ENCODE assay signal across 1 cellular context in genomic region chr16:49987381-49987780, GRCh38.
TF ChIP-seq lines count a peak whose summit lies in the region.

No MANE protein-coding gene starts in this region.

TF ChIP-seq in K562, 482 proteins besides CTCF, POLR2A, EP300 and RAD21:
- TF ChIP-seq ZNF224 (CRISPR knock-in tag; IDR thresholded peaks at IDR 0.05): no peak
- TF ChIP-seq, protein P1, sequence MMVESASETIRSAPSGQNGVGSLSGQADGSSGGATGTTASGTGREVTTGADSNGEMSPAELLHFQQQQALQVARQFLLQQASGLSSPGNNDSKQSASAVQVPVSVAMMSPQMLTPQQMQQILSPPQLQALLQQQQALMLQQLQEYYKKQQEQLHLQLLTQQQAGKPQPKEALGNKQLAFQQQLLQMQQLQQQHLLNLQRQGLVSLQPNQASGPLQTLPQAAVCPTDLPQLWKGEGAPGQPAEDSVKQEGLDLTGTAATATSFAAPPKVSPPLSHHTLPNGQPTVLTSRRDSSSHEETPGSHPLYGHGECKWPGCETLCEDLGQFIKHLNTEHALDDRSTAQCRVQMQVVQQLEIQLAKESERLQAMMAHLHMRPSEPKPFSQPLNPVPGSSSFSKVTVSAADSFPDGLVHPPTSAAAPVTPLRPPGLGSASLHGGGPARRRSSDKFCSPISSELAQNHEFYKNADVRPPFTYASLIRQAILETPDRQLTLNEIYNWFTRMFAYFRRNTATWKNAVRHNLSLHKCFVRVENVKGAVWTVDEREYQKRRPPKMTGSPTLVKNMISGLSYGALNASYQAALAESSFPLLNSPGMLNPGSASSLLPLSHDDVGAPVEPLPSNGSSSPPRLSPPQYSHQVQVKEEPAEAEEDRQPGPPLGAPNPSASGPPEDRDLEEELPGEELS (CRISPR knock-in tag; IDR thresholded peaks at IDR 0.05; ENCODE audit: borderline replicate concordance): no peak
- no peak for TF ChIP-seq FOXM1 (IDR thresholded peaks at IDR 0.05; ENCODE audit: low read depth)
- no peak for TF ChIP-seq FOXM1 (CRISPR knock-in tag; IDR thresholded peaks at IDR 0.05; ENCODE audit: low read depth)
- TF ChIP-seq, protein P2, sequence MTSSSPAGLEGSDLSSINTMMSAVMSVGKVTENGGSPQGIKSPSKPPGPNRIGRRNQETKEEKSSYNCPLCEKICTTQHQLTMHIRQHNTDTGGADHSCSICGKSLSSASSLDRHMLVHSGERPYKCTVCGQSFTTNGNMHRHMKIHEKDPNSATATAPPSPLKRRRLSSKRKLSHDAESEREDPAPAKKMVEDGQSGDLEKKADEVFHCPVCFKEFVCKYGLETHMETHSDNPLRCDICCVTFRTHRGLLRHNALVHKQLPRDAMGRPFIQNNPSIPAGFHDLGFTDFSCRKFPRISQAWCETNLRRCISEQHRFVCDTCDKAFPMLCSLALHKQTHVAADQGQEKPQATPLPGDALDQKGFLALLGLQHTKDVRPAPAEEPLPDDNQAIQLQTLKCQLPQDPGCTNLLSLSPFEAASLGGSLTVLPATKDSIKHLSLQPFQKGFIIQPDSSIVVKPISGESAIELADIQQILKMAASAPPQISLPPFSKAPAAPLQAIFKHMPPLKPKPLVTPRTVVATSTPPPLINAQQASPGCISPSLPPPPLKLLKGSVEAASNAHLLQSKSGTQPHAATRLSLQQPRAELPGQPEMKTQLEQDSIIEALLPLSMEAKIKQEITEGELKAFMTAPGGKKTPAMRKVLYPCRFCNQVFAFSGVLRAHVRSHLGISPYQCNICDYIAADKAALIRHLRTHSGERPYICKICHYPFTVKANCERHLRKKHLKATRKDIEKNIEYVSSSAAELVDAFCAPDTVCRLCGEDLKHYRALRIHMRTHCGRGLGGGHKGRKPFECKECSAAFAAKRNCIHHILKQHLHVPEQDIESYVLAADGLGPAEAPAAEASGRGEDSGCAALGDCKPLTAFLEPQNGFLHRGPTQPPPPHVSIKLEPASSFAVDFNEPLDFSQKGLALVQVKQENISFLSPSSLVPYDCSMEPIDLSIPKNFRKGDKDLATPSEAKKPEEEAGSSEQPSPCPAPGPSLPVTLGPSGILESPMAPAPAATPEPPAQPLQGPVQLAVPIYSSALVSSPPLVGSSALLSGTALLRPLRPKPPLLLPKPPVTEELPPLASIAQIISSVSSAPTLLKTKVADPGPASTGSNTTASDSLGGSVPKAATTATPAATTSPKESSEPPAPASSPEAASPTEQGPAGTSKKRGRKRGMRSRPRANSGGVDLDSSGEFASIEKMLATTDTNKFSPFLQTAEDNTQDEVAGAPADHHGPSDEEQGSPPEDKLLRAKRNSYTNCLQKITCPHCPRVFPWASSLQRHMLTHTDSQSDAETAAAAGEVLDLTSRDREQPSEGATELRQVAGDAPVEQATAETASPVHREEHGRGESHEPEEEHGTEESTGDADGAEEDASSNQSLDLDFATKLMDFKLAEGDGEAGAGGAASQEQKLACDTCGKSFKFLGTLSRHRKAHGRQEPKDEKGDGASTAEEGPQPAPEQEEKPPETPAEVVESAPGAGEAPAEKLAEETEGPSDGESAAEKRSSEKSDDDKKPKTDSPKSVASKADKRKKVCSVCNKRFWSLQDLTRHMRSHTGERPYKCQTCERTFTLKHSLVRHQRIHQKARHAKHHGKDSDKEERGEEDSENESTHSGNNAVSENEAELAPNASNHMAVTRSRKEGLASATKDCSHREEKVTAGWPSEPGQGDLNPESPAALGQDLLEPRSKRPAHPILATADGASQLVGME (CRISPR knock-in tag; IDR thresholded peaks at IDR 0.05): no peak
- no peak for TF ChIP-seq TRIM25 (IDR thresholded peaks at IDR 0.05; ENCODE audit: borderline replicate concordance)
- no peak for TF ChIP-seq ZZZ3 (IDR thresholded peaks at IDR 0.05)
- no peak for TF ChIP-seq ZNF311 (CRISPR knock-in tag; IDR thresholded peaks at IDR 0.05)
- no peak for TF ChIP-seq SREBF2 (CRISPR knock-in tag; IDR thresholded peaks at IDR 0.05)
- no peak for TF ChIP-seq JUND (IDR thresholded peaks at IDR 0.05; ENCODE audit: borderline replicate concordance, low read depth, low read length)
- TF ChIP-seq JUND (tag; IDR thresholded peaks at IDR 0.05; ENCODE audit: borderline replicate concordance, low read depth, low read length): no peak
- TF ChIP-seq ZNF77 (CRISPR knock-in tag; IDR thresholded peaks at IDR 0.05): no peak
TF ChIP-seq in K562: peak in this region for 0.
